8 cellular contexts compared by ENCODE assay signal in genomic region chr7:92641921-92642511, GRCh38. TPM values are rescaled to one million over a fixed set of nuclear protein-coding genes. Genes with fewer than 3 reads are reported as not detected.
A peak's percentile ranks its signal among the peaks of the same experiment; 100 is the strongest.
DNase-seq lines count a peak whose midpoint lies in the region; ATAC-seq lines count a peak whose summit lies in the region.

No MANE protein-coding gene starts in this region.

- H3K9me3 ChIP-seq in SJSA1 (replicated peaks), result no peaks in the 10 kb centered on the region

- peaks cover 44% of the 10 kb centered on the region for H3K4me1 ChIP-seq in SJSA1 (replicated peaks)

- H3K27ac ChIP-seq in SJSA1, result peak overlapping the region; percentile 39

- H3K27me3 ChIP-seq in SJSA1 (replicated peaks), result no peaks in the 10 kb centered on the region

- intact Hi-C loops in sciatic nerve (cut with DNase I), result no loop called here

- H3K4me3 ChIP-seq in SJSA1, result no peak overlapping the region

- H3K36me3 ChIP-seq in SJSA1, result peaks cover 42% of the 10 kb centered on the region

- ATAC-seq in GM18520 (IDR thresholded peaks at IDR 0.05; ENCODE audit: unreplicated experiment) (peak; percentile 73), HG02870 (IDR thresholded peaks at IDR 0.05; ENCODE audit: unreplicated experiment) (peak; percentile 90), sciatic nerve (no peak)

- peak; percentile 62 to 72 for DNase-seq in SJSA1 (ENCODE audit: low read depth in 1 of 2, low spot score in 2 of 2)
- peak; percentile 69 for DNase-seq in amniotic epithelial cell (ENCODE audit: low read depth)
- DNase-seq in stimulated activated CD4-positive, alpha-beta T cell treated with anti-CD3 and anti-CD28 coated beads, Interleukin-2, amount 100 ng/mL, for 48 hours, result peak; percentile 45 to 57
- DNase-seq in NCI-H1436 (lab: John Stamatoyannopoulos, UW), result no peak
- DNase-seq in NCI-H446 (lab: John Stamatoyannopoulos, UW), result no peak
- DNase-seq in sciatic nerve (ENCODE audit: low spot score), result no peak

RNA-seq across cellular contexts. Expression of gene FAM133B, which starts 51.8 kb away (rescaled TPM):
- 26.9 and 34.0 TPM in 2 replicates for total RNA-seq in SJSA1 (2014; rRNA removed; shearing (Covaris generic))
- 32.1 TPM for total RNA-seq in sciatic nerve

Comparison
In these comparisons a context has a peak if more than half of its experiments do, and no peak if none do; other contexts are left out.
1. DNase-seq: peak in SJSA1 (2 of 2), amniotic epithelial cell (single experiment) and stimulated activated CD4-positive, alpha-beta T cell treated with anti-CD3 and anti-CD28 coated beads, Interleukin-2, amount 100 ng/mL, for 48 hours (2 of 2); none in NCI-H1436 (single experiment), NCI-H446 (0 of 2) and sciatic nerve (single experiment).